6 cellular contexts compared by ENCODE assay signal in the genomic region with DNA sequence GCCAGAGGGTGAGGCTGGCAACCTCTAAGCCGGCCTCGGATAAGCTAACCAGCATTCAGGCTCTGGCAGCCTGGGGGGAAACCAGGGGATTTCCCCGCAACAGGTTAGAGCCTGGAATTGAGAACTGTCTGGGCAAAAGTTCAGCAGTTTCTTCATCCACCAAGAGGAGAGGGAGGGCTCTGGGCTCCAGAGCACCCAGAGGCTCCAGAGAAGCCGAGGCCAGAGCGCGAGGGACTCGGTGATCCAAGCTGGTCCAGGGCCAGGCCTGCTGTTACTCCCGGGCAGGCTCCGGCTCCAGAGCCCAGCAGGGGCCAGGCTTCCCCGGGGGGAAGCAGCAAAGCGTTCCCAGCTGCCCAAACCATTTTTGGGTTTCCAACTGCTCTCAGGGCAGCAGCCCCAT. TPM values are rescaled to one million over a fixed set of nuclear protein-coding genes. Genes with fewer than 3 reads are reported as not detected.
DNase-seq lines count a peak whose midpoint lies in the region; ATAC-seq and TF ChIP-seq lines count a peak whose summit lies in the region.

No MANE protein-coding gene starts in this region.

- no peak for DNase-seq in activated naive CD4-positive, alpha-beta T cell treated with anti-CD3 and anti-CD28 coated beads for 36 hours
- no peak for DNase-seq in activated naive CD4-positive, alpha-beta T cell (lab: John Stamatoyannopoulos, UW)
- DNase-seq in left colon (peak; percentile 53 to 79), ureter (ENCODE audit: low spot score) (peak; percentile 63), HEK293T (ENCODE audit: extremely low spot score) (no peak)

- H3K36me3 Mint-ChIP-seq in activated naive CD4-positive, alpha-beta T cell treated with anti-CD3 and anti-CD28 coated beads for 36 hours (ENCODE audit: low read depth) = peaks cover 7% of the 10 kb centered on the region

- intact Hi-C loops in activated naive CD4-positive, alpha-beta T cell treated with anti-CD3 and anti-CD28 coated beads for 36 hours (cut with micrococcal nuclease) = loop anchor here (2.0 to 5.0 kb wide), 3 partner anchors 15 to 181 kb away; a partner anchor contains a TSS
- intact Hi-C loops in left colon (cut with DNase I, micrococcal nuclease) = no loop called here

- no peak for ATAC-seq in left colon
- no peak for ATAC-seq in GM18505 (IDR thresholded peaks at IDR 0.05; ENCODE audit: unreplicated experiment)

- CTCF ChIA-PET in activated naive CD4-positive, alpha-beta T cell treated with anti-CD3 and anti-CD28 coated beads for 36 hours (lab: Charles Lee) = interaction anchor here (1.1 to 6.4 kb wide), 8 partner anchors 10 to 55 kb away, joined by 3 to 77 read pairs (median 18); a partner anchor contains a TSS
- CTCF ChIA-PET in HEK293T (lab: Yijun Ruan, JAX) = interaction anchor here (1.2 to 1.6 kb wide), 3 partner anchors 11 to 17 kb away, joined by 3 to 5 read pairs (median 3); no protein-coding TSS in a partner anchor

- TF ChIP-seq POLR2A in GM18505 (IDR thresholded peaks at IDR 0.05; ENCODE audit: borderline replicate concordance, extremely low read depth, insufficient read depth, insufficient read length) = no peak

- POLR2A ChIA-PET in HEK293T (lab: Yijun Ruan, JAX) = interaction anchor here (1.5 kb wide), 1 partner anchor 18 kb away, joined by 4 read pairs; no protein-coding TSS in a partner anchor

- H3K27me3 Mint-ChIP-seq in activated naive CD4-positive, alpha-beta T cell treated with anti-CD3 and anti-CD28 coated beads for 36 hours (ENCODE audit: low read depth) = no peaks in the 10 kb centered on the region

- H3K27ac Mint-ChIP-seq in activated naive CD4-positive, alpha-beta T cell treated with anti-CD3 and anti-CD28 coated beads for 36 hours = peak overlapping the region; percentile 37

- H3K4me3 Mint-ChIP-seq in activated naive CD4-positive, alpha-beta T cell treated with anti-CD3 and anti-CD28 coated beads for 36 hours = no peak overlapping the region

- peaks cover 40% of the 10 kb centered on the region for H3K4me1 Mint-ChIP-seq in activated naive CD4-positive, alpha-beta T cell treated with anti-CD3 and anti-CD28 coated beads for 36 hours (ENCODE audit: low read depth)

- no peaks in the 10 kb centered on the region for H3K9me3 Mint-ChIP-seq in activated naive CD4-positive, alpha-beta T cell treated with anti-CD3 and anti-CD28 coated beads for 36 hours

TF ChIP-seq in HEK293T, 16 proteins besides CTCF, POLR2A, EP300 and RAD21:
- TF ChIP-seq LEF1 (IDR thresholded peaks at IDR 0.05; ENCODE audit: borderline replicate concordance) (no peak), TARDBP (IDR thresholded peaks at IDR 0.05) (no peak), BHLHE40 (IDR thresholded peaks at IDR 0.05; ENCODE audit: borderline replicate concordance) (no peak), FOXA1 (IDR thresholded peaks at IDR 0.05) (no peak), FOXK2 (IDR thresholded peaks at IDR 0.05) (no peak), CTBP1 (IDR thresholded peaks at IDR 0.05; ENCODE audit: borderline replicate concordance) (no peak), SP1 (IDR thresholded peaks at IDR 0.05) (no peak), FOXM1 (IDR thresholded peaks at IDR 0.05; ENCODE audit: borderline replicate concordance) (no peak)

RNA-seq across cellular contexts. Expression of a gene that starts 13.3 kb away (rescaled TPM):
- 10 to 100 TPM; 45.9 to 51.0 TPM for total RNA-seq in activated naive CD4-positive, alpha-beta T cell treated with anti-CD3 and anti-CD28 coated beads for 36 hours
- total RNA-seq in left colon (100 to 1,000 TPM in 1 of 2 donors, 10 to 100 TPM in 1; 77.4 to 121 TPM), ureter (56.2 TPM)

RNA-seq across cellular contexts. Expression of a gene that starts 17.5 kb away (rescaled TPM):
- total RNA-seq in activated naive CD4-positive, alpha-beta T cell treated with anti-CD3 and anti-CD28 coated beads for 36 hours = 10 to 100 TPM; 46.1 to 49.1 TPM
- 10 to 100 TPM; 56.9 to 73.3 TPM for total RNA-seq in left colon
- 68.9 TPM for total RNA-seq in ureter

RNA-seq across cellular contexts. Expression of a gene that starts 32.4 kb away (rescaled TPM):
- total RNA-seq in activated naive CD4-positive, alpha-beta T cell treated with anti-CD3 and anti-CD28 coated beads for 36 hours = 10 to 100 TPM; 17.4 to 19.2 TPM
- total RNA-seq in left colon (10 to 100 TPM; 37.7 to 50.7 TPM), ureter (5.2 TPM)

RNA-seq across cellular contexts. Expression of a gene that starts 46.3 kb away (rescaled TPM):
- total RNA-seq in activated naive CD4-positive, alpha-beta T cell treated with anti-CD3 and anti-CD28 coated beads for 36 hours = not detected
- total RNA-seq in left colon (10 to 100 TPM; 42.9 to 44.5 TPM), ureter (not detected)

RNA-seq across cellular contexts. Expression of a gene that starts 49.3 kb away (rescaled TPM):
- total RNA-seq in activated naive CD4-positive, alpha-beta T cell treated with anti-CD3 and anti-CD28 coated beads for 36 hours = 10 to 100 TPM; 62.7 to 70.2 TPM
- total RNA-seq in left colon (100 to 1,000 TPM in 1 of 2 donors, 10 to 100 TPM in 1; 40.4 to 161 TPM), ureter (396 TPM)

Comparison
In these comparisons a context has a peak if more than half of its experiments do, and no peak if none do; other contexts are left out.
1. DNase-seq: peak in left colon (2 of 2) and ureter (single experiment); none in activated naive CD4-positive, alpha-beta T cell treated with anti-CD3 and anti-CD28 coated beads for 36 hours (single experiment), activated naive CD4-positive, alpha-beta T cell (0 of 4) and HEK293T (single experiment).